ENCODE assay signal across 8 cellular contexts in genomic region chr11:3417047-3417446, GRCh38. TPM values are rescaled to one million over a fixed set of nuclear protein-coding genes. Genes with fewer than 3 reads are reported as not detected.
DNase-seq lines count a peak whose midpoint lies in the region; TF ChIP-seq lines count a peak whose summit lies in the region.
"Not testable (repeated sequence)": the region's sequence is repeated elsewhere in the genome, so short reads cannot be mapped to it uniquely, and the experiment has no call there.

No MANE protein-coding gene starts in this region.

- not testable (repeated sequence) for H3K4me1 ChIP-seq in A673 (ENCODE audit: insufficient read depth, low read length, poor library complexity, severe bottlenecking); endodermal cell (ENCODE audit: control insufficient read depth, insufficient read depth, low read length)

- CTCF ChIA-PET in A673 (lab: Charles Lee) = not testable (repeated sequence)

- not testable (repeated sequence) for H3K9me3 ChIP-seq in A673 (ENCODE audit: low read depth, low read length, poor library complexity, severe bottlenecking); endodermal cell (ENCODE audit: control insufficient read depth, low read length)

- H3K36me3 Mint-ChIP-seq in endodermal cell (ENCODE audit: low read depth) = not testable (repeated sequence)

- not testable (repeated sequence) for H3K27me3 ChIP-seq in A673 (replicated peaks; ENCODE audit: insufficient read depth, low read depth, low read length, poor library complexity); endodermal cell (ENCODE audit: control insufficient read depth, insufficient read depth, low read length, poor library complexity, severe bottlenecking)

- peak; percentile 38 for TF ChIP-seq CTCF in A673 (conservative IDR thresholded peaks at IDR 0.05; ENCODE audit: low read depth, low read length)
- peak; percentile 3 for TF ChIP-seq CTCF in GM20000 (IDR thresholded peaks at IDR 0.05; ENCODE audit: extremely low read depth, missing control alignments)
- peak; percentile 66 for TF ChIP-seq CTCF in endodermal cell (conservative IDR thresholded peaks at IDR 0.05)

- H3K27ac Mint-ChIP-seq in endodermal cell = not testable (repeated sequence)

- not testable (repeated sequence) for H3K9ac ChIP-seq in endodermal cell (ENCODE audit: extremely low read depth, low read length, poor library complexity, severe bottlenecking)

- not testable (repeated sequence) for H3K4me3 ChIP-seq in A673 (ENCODE audit: low read depth, low read length, poor library complexity, severe bottlenecking); endodermal cell (ENCODE audit: low read length)

- not testable (repeated sequence) for H3K27me3 Mint-ChIP-seq in endodermal cell (ENCODE audit: insufficient read depth)

- BruUV-seq in A673 (replicated peaks; lab: Mats Ljungman, UMichigan) = not testable (repeated sequence)

- H3K4me1 Mint-ChIP-seq in endodermal cell = not testable (repeated sequence)

- not testable (repeated sequence) for H3K4me3 Mint-ChIP-seq in endodermal cell

- DNase-seq in A673 (ENCODE audit: low spot score) = peak; percentile 58
- DNase-seq in GM20000 (ENCODE audit: low spot score) = not testable (repeated sequence)
- peak; percentile 0 for DNase-seq in NCI-H2171 treated with DMSO at 0.1 percent for 48 hours (lab: John Stamatoyannopoulos, UW)
- DNase-seq in T follicular helper cell (ENCODE audit: low read depth) = peak; percentile 44
- DNase-seq in activated T-cell treated with anti-CD3 and anti-CD28 coated beads, Interleukin-2, amount 50 U/mL, for 48 hours = peak; percentile 71 to 74
- DNase-seq in endodermal cell = peak; percentile 87
- peak; percentile 28 for DNase-seq in medulla oblongata (ENCODE audit: extremely low spot score)
- peak; percentile 67 to 68 for DNase-seq in stimulated activated CD4-positive, alpha-beta T cell treated with anti-CD3 and anti-CD28 coated beads, Interleukin-2, amount 100 ng/mL, for 24 hours

- not testable (repeated sequence) for H3K9me3 Mint-ChIP-seq in endodermal cell

- H3K27ac ChIP-seq in A673 (ENCODE audit: low read depth, low read length, poor library complexity, severe bottlenecking); endodermal cell (ENCODE audit: low read depth, low read length): not testable (repeated sequence)

- POLR2A ChIA-PET in A673 (lab: Charles Lee; ENCODE audit: low non-redundant PET) = not testable (repeated sequence)

- not testable (repeated sequence) for H3K36me3 ChIP-seq in A673 (ENCODE audit: insufficient read depth, low read length, poor library complexity, severe bottlenecking); endodermal cell (ENCODE audit: control insufficient read depth, insufficient read depth, low read length)

- intact Hi-C loops in A673 (cut with micrococcal nuclease; ENCODE audit: unreplicated experiment) = loop anchor here (10.0 kb wide), 1 partner anchor 382 kb away; no protein-coding TSS in a partner anchor

- 72 to 83% methylated on average over 2 to 4 of the region's 4 CpGs for WGBS in endodermal cell (ENCODE audit: insufficient coverage in 1 of 2, insufficient read length in 1 of 2), 2 experiments

RNA-seq across cellular contexts. Expression of gene ZNF195, which starts 38.1 kb away (rescaled TPM):
- total RNA-seq in A673 (2021) = 44.3 and 49.2 TPM in 2 replicates
- 10 to 100 TPM; 47.2 to 65.1 TPM for total RNA-seq in endodermal cell
- polyA plus RNA-seq in endodermal cell (2013, experiment 1 of 2) = 45.8 TPM
- polyA plus RNA-seq in endodermal cell (2013, experiment 2 of 2) = 41.1 TPM

Comparison
In these comparisons a context has a peak if more than half of its experiments do, and no peak if none do; other contexts are left out.
1. CTCF ChIP-seq: peak in every context shown above with its lines; median percentile 66 in endodermal cell; 38 in A673; 3 in GM20000.